Comparison of ENCODE assay signal across 8 cellular contexts in genomic region chr18:46155652-46156051, GRCh38. TPM values are rescaled to one million over a fixed set of nuclear protein-coding genes. Genes with fewer than 3 reads are reported as not detected.
DNase-seq lines count a peak whose midpoint lies in the region; ATAC-seq and TF ChIP-seq lines count a peak whose summit lies in the region.

No MANE protein-coding gene starts in this region.

- H3K9ac ChIP-seq in parathyroid adenoma = no peak overlapping the region

- H3K79me2 ChIP-seq in parathyroid adenoma = no peaks in the 10 kb centered on the region

- H3K9me3 Mint-ChIP-seq in CD8-positive, alpha-beta memory T cell = no peaks in the 10 kb centered on the region

- H3K36me3 ChIP-seq in CD8-positive, alpha-beta memory T cell (ENCODE audit: insufficient read depth, low read length) = no peaks in the 10 kb centered on the region
- no peaks in the 10 kb centered on the region for H3K36me3 ChIP-seq in RWPE2 (ENCODE audit: low read depth)
- no peaks in the 10 kb centered on the region for H3K36me3 ChIP-seq in parathyroid adenoma (ENCODE audit: control insufficient read depth, insufficient read depth, low read length)

- H3K4me1 Mint-ChIP-seq in CD8-positive, alpha-beta memory T cell = peaks cover 57 to 82% (median 78%) of the 10 kb centered on the region in 3 donors

- no peak for TF ChIP-seq CTCF in RWPE2 (IDR thresholded peaks at IDR 0.05; ENCODE audit: poor library complexity, severe bottlenecking)
- TF ChIP-seq CTCF in astrocyte of the spinal cord (IDR thresholded peaks at IDR 0.05; ENCODE audit: low read depth, low read length) = no peak
- no peak for TF ChIP-seq CTCF in parathyroid adenoma (IDR thresholded peaks at IDR 0.05)

- H2AFZ ChIP-seq in parathyroid adenoma = no peak overlapping the region

- peak; percentile 66 for ATAC-seq in RWPE2 (ENCODE audit: low read depth)
- ATAC-seq in GM18907 (IDR thresholded peaks at IDR 0.05; ENCODE audit: unreplicated experiment) = no peak
- no peak for ATAC-seq in HG02973 (IDR thresholded peaks at IDR 0.05; ENCODE audit: unreplicated experiment)

- DNase-seq in CD8-positive, alpha-beta memory T cell = peak in 2 of 5 donors; percentile 30 to 61
- DNase-seq in RWPE2 (ENCODE audit: low spot score) (no peak), astrocyte of the spinal cord (ENCODE audit: low read depth, low spot score) (peak; percentile 79), NCI-H526 treated with DMSO at 0.1 percent for 48 hours (lab: John Stamatoyannopoulos, UW) (no peak), DMS153 (lab: John Stamatoyannopoulos, UW) (no peak)

- H3K4me3 ChIP-seq in CD8-positive, alpha-beta memory T cell (ENCODE audit: low read length) = peak overlapping the region; percentile 52
- H3K4me3 ChIP-seq in RWPE2 (ENCODE audit: severe bottlenecking) (no peak overlapping the region), astrocyte of the spinal cord (ENCODE audit: low read depth, low read length) (no peak overlapping the region), parathyroid adenoma (ENCODE audit: low read depth, low read length) (no peak overlapping the region)

- CTCF ChIA-PET in CD8-positive, alpha-beta memory T cell (lab: Charles Lee) = interaction anchor here (1.4 to 2.0 kb wide), 2 partner anchors 18 to 502 kb away, joined by 3 to 11 read pairs; a partner anchor contains a TSS

- POLR2A ChIA-PET in CD8-positive, alpha-beta memory T cell (lab: Charles Lee) = interaction anchor here (0.7 kb wide), 1 partner anchor 176 kb away, joined by 4 read pairs; no protein-coding TSS in a partner anchor

- H3K27me3 Mint-ChIP-seq in CD8-positive, alpha-beta memory T cell = no peaks in the 10 kb centered on the region

- H3K4me3 Mint-ChIP-seq in CD8-positive, alpha-beta memory T cell = peak overlapping the region; percentile 13 to 84 (median 71)

- H3K27ac Mint-ChIP-seq in CD8-positive, alpha-beta memory T cell = peak overlapping the region; percentile 26 to 96 (median 88)

- H3K4me1 ChIP-seq in CD8-positive, alpha-beta memory T cell (ENCODE audit: insufficient read depth, low read length) = peaks cover 80% of the 10 kb centered on the region
- H3K4me1 ChIP-seq in RWPE2 (ENCODE audit: insufficient read depth, poor library complexity, severe bottlenecking) (peaks cover 44% of the 10 kb centered on the region), parathyroid adenoma (peaks cover 48% of the 10 kb centered on the region)

- in situ Hi-C loops in astrocyte of the spinal cord (cut with HindIII; ENCODE audit: low sequenced_read_pairs) = no loop called here

- H3K9me3 ChIP-seq in CD8-positive, alpha-beta memory T cell (ENCODE audit: low read length) = no peaks in the 10 kb centered on the region
- no peaks in the 10 kb centered on the region for H3K9me3 ChIP-seq in RWPE2 (ENCODE audit: severe bottlenecking)
- no peaks in the 10 kb centered on the region for H3K9me3 ChIP-seq in parathyroid adenoma (ENCODE audit: control insufficient read depth, low read length)

- no peak overlapping the region for H3K4me2 ChIP-seq in parathyroid adenoma (ENCODE audit: low read length)

- H3K27ac ChIP-seq in CD8-positive, alpha-beta memory T cell (ENCODE audit: low read depth, low read length) = no peak overlapping the region
- peak overlapping the region; percentile 97 for H3K27ac ChIP-seq in RWPE2 (ENCODE audit: poor library complexity, severe bottlenecking)
- peak overlapping the region; percentile 59 for H3K27ac ChIP-seq in parathyroid adenoma

- H3K36me3 Mint-ChIP-seq in CD8-positive, alpha-beta memory T cell = no peaks in the 10 kb centered on the region

- H3K27me3 ChIP-seq in CD8-positive, alpha-beta memory T cell (ENCODE audit: insufficient read depth, low read length, poor library complexity, severe bottlenecking) = no peaks in the 10 kb centered on the region
- H3K27me3 ChIP-seq in RWPE2 (ENCODE audit: insufficient read depth, poor library complexity, severe bottlenecking) (no peaks in the 10 kb centered on the region), parathyroid adenoma (ENCODE audit: control insufficient read depth, insufficient read depth, low read length) (no peaks in the 10 kb centered on the region)

RNA-seq across cellular contexts. Expression of gene HAUS1, which starts 51.5 kb away (rescaled TPM):
- 10 to 100 TPM; 52.5 to 53.3 TPM for total RNA-seq in CD8-positive, alpha-beta memory T cell
- polyA plus RNA-seq in CD8-positive, alpha-beta memory T cell = 43.2 TPM

RNA-seq across cellular contexts. Expression of gene ATP5F1A, which starts 57.6 kb away (rescaled TPM):
- total RNA-seq in CD8-positive, alpha-beta memory T cell = 100 to 1,000 TPM; 456 to 468 TPM
- 409 TPM for polyA plus RNA-seq in CD8-positive, alpha-beta memory T cell
